16 cellular contexts compared by ENCODE assay signal in the genomic region with DNA sequence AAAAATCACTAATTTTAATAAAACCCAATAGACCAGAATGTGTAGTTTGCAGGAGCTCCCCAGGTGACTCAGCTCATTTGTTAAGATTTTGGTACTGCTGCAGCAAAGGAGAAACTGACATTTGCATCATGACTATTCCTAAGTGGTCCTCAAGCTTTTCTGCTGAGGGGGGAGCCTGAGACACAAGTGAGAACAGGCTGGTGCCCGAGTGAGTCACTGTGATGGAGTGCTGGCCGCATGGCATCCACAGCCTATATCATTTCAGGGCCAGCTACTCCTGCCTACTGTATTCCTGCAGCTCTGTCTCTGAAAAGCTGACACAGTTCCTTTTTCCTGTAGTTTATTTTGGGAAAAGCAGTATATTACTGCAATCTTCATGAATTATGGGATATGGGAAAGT.
"Had no signal": no experiment of that assay in that cellular context is flagged by ENCODE, and none has a peak within 500 bp of the region (broad histone marks: within the 10 kb centered on the region; RNA-seq: fewer than 3 reads in every experiment).

No MANE protein-coding gene starts in this region.

- H3K4me3 ChIP-seq: SJCRH30 had no signal

- H3K27ac ChIP-seq: RWPE1, SJCRH30 had no signal

- H3K9me3 ChIP-seq: SJCRH30 had no signal

- H3K36me3 ChIP-seq: SJCRH30 had no signal

- ATAC-seq: Panc1, SK-N-SH treated with all-trans-retinoic acid at 6 μM for 48 hours had no signal

- H3K27me3 ChIP-seq: SJCRH30 had no signal

- DNase-seq: KBM-7, MM.1S, NCI-H1092 treated with DMSO at 0.1 percent for 48 hours, NCI-H1436, NCI-H187, NCI-H2029, NCI-H2081 treated with DMSO at 0.1 percent for 48 hours, NCI-H2227 treated with DMSO at 0.1 percent for 48 hours, NCI-H524 treated with DMSO at 0.1 percent for 48 hours, NCI-H69, NCI-H774, SHP77 treated with DMSO at 0.1 percent for 48 hours, SJCRH30 had no signal
